In genomic region chr12:110403146-110403974, GRCh38 we compare ENCODE assay signal across 1 cellular context.
TF ChIP-seq lines count a peak whose summit lies in the region.

Gene ANAPC7 (minus strand): TSS chr12:110403708. CDS start chr12:110403627, 81 bp downstream.

TF ChIP-seq in HepG2, 621 proteins besides CTCF, POLR2A, EP300 and RAD21 (continued from another document and continues in another):
- peak; percentile 25; the same call in 1 of the 2 replicates for TF ChIP-seq HOMEZ (CRISPR knock-in tag; IDR thresholded peaks at IDR 0.05; ENCODE audit: low read depth)
- no peak for TF ChIP-seq ZNF576 (CRISPR knock-in tag; IDR thresholded peaks at IDR 0.05)
- peak; percentile 90; the same call in 1 of the 2 replicates for TF ChIP-seq THAP9 (CRISPR knock-in tag; IDR thresholded peaks at IDR 0.05; ENCODE audit: borderline replicate concordance)
- TF ChIP-seq NR2C2 (CRISPR knock-in tag; IDR thresholded peaks at IDR 0.05; ENCODE audit: borderline replicate concordance), result peak; percentile 25; the same call in 1 of the 2 replicates
- no peak for TF ChIP-seq JUND (CRISPR knock-in tag; IDR thresholded peaks at IDR 0.05)
- no peak for TF ChIP-seq FIP1L1 (IDR thresholded peaks at IDR 0.05; ENCODE audit: borderline replicate concordance, insufficient read depth, low read depth, low read length)
- no peak for TF ChIP-seq ZNF354B (CRISPR knock-in tag; IDR thresholded peaks at IDR 0.05)
- no peak for TF ChIP-seq ATF4 (CRISPR knock-in tag; IDR thresholded peaks at IDR 0.05)
- TF ChIP-seq PHF21A (CRISPR knock-in tag; IDR thresholded peaks at IDR 0.05), result no peak; the same call in 1 of the 2 replicates
- peak; percentile 36; the same call in 1 of the 2 replicates for TF ChIP-seq POGK (CRISPR knock-in tag; conservative IDR thresholded peaks at IDR 0.05)
- TF ChIP-seq HNF1A (IDR thresholded peaks at IDR 0.05; ENCODE audit: low read depth), result no peak
- peak; percentile 32; the same call in 1 of the 2 replicates for TF ChIP-seq HNF1A (CRISPR knock-in tag; IDR thresholded peaks at IDR 0.05; ENCODE audit: borderline replicate concordance)
- peak; percentile 81; the same call in 1 of the 2 replicates for TF ChIP-seq SIN3A (IDR thresholded peaks at IDR 0.05; ENCODE audit: borderline replicate concordance, low read depth, low read length)
- TF ChIP-seq ZFP36 (IDR thresholded peaks at IDR 0.05; ENCODE audit: borderline replicate concordance, low read depth, low read length, partially characterized antibody), result no peak
- TF ChIP-seq ZNF276 (CRISPR knock-in tag; IDR thresholded peaks at IDR 0.05; ENCODE audit: low read depth), result no peak
- TF ChIP-seq SRSF4 (IDR thresholded peaks at IDR 0.05; ENCODE audit: low read depth, low read length, poor library complexity, severe bottlenecking), result no peak
- TF ChIP-seq CREM (IDR thresholded peaks at IDR 0.05), result peak; percentile 57
- TF ChIP-seq CREM (CRISPR knock-in tag; IDR thresholded peaks at IDR 0.05), result no peak
- no peak for TF ChIP-seq TERF1 (CRISPR knock-in tag; IDR thresholded peaks at IDR 0.05)
- TF ChIP-seq YEATS4 (CRISPR knock-in tag; IDR thresholded peaks at IDR 0.05; ENCODE audit: borderline replicate concordance), result peak; percentile 82
- no peak for TF ChIP-seq ZNF207 (IDR thresholded peaks at IDR 0.05; ENCODE audit: borderline replicate concordance)
- peak; percentile 30 for TF ChIP-seq HIVEP1 (CRISPR knock-in tag; IDR thresholded peaks at IDR 0.05)
- TF ChIP-seq RBAK (CRISPR knock-in tag; IDR thresholded peaks at IDR 0.05), result no peak
- no peak for TF ChIP-seq SOX6 (IDR thresholded peaks at IDR 0.05)
- TF ChIP-seq SOX6 (CRISPR knock-in tag; IDR thresholded peaks at IDR 0.05), result peak; percentile 36; the same call in 1 of the 2 replicates
- no peak for TF ChIP-seq MAF1 (CRISPR knock-in tag; IDR thresholded peaks at IDR 0.05; ENCODE audit: borderline replicate concordance)
- TF ChIP-seq MEIS1 (CRISPR knock-in tag; IDR thresholded peaks at IDR 0.05; ENCODE audit: borderline replicate concordance), result no peak; the same call in 1 of the 2 replicates
- no peak; the same call in 1 of the 2 replicates for TF ChIP-seq E2F2 (CRISPR knock-in tag; IDR thresholded peaks at IDR 0.05; ENCODE audit: borderline replicate concordance)
- TF ChIP-seq DNMT3B (CRISPR knock-in tag; conservative IDR thresholded peaks at IDR 0.05), result no peak
- TF ChIP-seq HDAC6 (IDR thresholded peaks at IDR 0.05; ENCODE audit: low read depth, low read length), result peak; percentile 99; the same call in 1 of the 2 replicates
- no peak for TF ChIP-seq PRMT3 (CRISPR knock-in tag; IDR thresholded peaks at IDR 0.05; ENCODE audit: borderline replicate concordance, low read depth)
- TF ChIP-seq REL (CRISPR knock-in tag; conservative IDR thresholded peaks at IDR 0.05), result no peak
- TF ChIP-seq ZMAT3 (CRISPR knock-in tag; conservative IDR thresholded peaks at IDR 0.05), result peak; percentile 20; the same call in 1 of the 2 replicates
- TF ChIP-seq GMEB1 (CRISPR knock-in tag; IDR thresholded peaks at IDR 0.05; ENCODE audit: borderline replicate concordance), result no peak
- peak; percentile 87 for TF ChIP-seq TGIF2 (CRISPR knock-in tag; IDR thresholded peaks at IDR 0.05)
- TF ChIP-seq ZFP36L1 (CRISPR knock-in tag; IDR thresholded peaks at IDR 0.05), result peak; percentile 31; the same call in 1 of the 2 replicates
- TF ChIP-seq TBX2 (CRISPR knock-in tag; IDR thresholded peaks at IDR 0.05; ENCODE audit: borderline replicate concordance), result no peak; the same call in none of the 2 replicates
- TF ChIP-seq AGO2 (optimal IDR thresholded peaks at IDR 0.05; ENCODE audit: low read depth, low read length), result peak; percentile 81
- TF ChIP-seq NFE2L1 (CRISPR knock-in tag; IDR thresholded peaks at IDR 0.05; ENCODE audit: borderline replicate concordance), result no peak
- no peak; the same call in 1 of the 2 replicates for TF ChIP-seq SIX4 (CRISPR knock-in tag; IDR thresholded peaks at IDR 0.05)
- peak; percentile 61; the same call in 1 of the 2 replicates for TF ChIP-seq ZNF704 (CRISPR knock-in tag; IDR thresholded peaks at IDR 0.05; ENCODE audit: borderline replicate concordance)
